Comparison of ENCODE assay signal across 8 cellular contexts in genomic region chr12:113244015-113244983, GRCh38. TPM values are rescaled to one million over a fixed set of nuclear protein-coding genes. Genes with fewer than 3 reads are reported as not detected.
DNase-seq lines count a peak whose midpoint lies in the region; ATAC-seq, FAIRE-seq and TF ChIP-seq lines count a peak whose summit lies in the region.

No MANE protein-coding gene starts in this region.

- no peak overlapping the region for H3K9ac ChIP-seq in adipocyte (ENCODE audit: low read length)

- 79% methylated on average over 22 of the region's 22 CpGs for WGBS in hepatocyte (ENCODE audit: low lambda C conversion rate, missing lambda C conversion rate)
- WGBS in small intestine, 3 donors: 56 to 72% (median 66%) methylated on average over 22 of the region's 22 CpGs

- H3K79me2 ChIP-seq in hepatocyte: peaks cover 4% of the 10 kb centered on the region

- H3K27me3 ChIP-seq in adipocyte (replicated peaks; ENCODE audit: control insufficient read depth, insufficient read depth, low read length): no peaks in the 10 kb centered on the region
- no peaks in the 10 kb centered on the region for H3K27me3 ChIP-seq in hepatocyte
- no peaks in the 10 kb centered on the region for H3K27me3 ChIP-seq in small intestine (ENCODE audit: control insufficient read depth in 2 of 2, insufficient read depth in 2 of 2, low read length in 2 of 2)
- H3K27me3 ChIP-seq in CD8-positive, alpha-beta memory T cell (ENCODE audit: insufficient read depth, low read length, poor library complexity, severe bottlenecking): no peaks in the 10 kb centered on the region

- H3K27ac Mint-ChIP-seq in CD8-positive, alpha-beta memory T cell: peak overlapping the region in 1 of 8 donors; percentile 38

- H3K4me3 Mint-ChIP-seq in CD8-positive, alpha-beta memory T cell: no peak overlapping the region

- H3K27me3 Mint-ChIP-seq in CD8-positive, alpha-beta memory T cell: no peaks in the 10 kb centered on the region

- ATAC-seq in HG03045 (IDR thresholded peaks at IDR 0.05; ENCODE audit: unreplicated experiment): no peak

- H3K4me1 Mint-ChIP-seq in CD8-positive, alpha-beta memory T cell: peaks cover 0 to 5% (median 0%) of the 10 kb centered on the region in 3 donors

- H3K9me3 ChIP-seq in adipocyte (ENCODE audit: control insufficient read depth, low read length): no peaks in the 10 kb centered on the region
- no peaks in the 10 kb centered on the region for H3K9me3 ChIP-seq in hepatocyte (ENCODE audit: low read depth)
- H3K9me3 ChIP-seq in small intestine (ENCODE audit: control insufficient read depth, low read depth): no peaks in the 10 kb centered on the region
- H3K9me3 ChIP-seq in CD8-positive, alpha-beta memory T cell (ENCODE audit: low read length): no peaks in the 10 kb centered on the region

- H3K4me2 ChIP-seq in hepatocyte: peak overlapping the region; percentile 56

- H3K9me2 ChIP-seq in hepatocyte (replicated peaks; ENCODE audit: insufficient read depth): no peaks in the 10 kb centered on the region

- DNase-seq in NCI-H1092 treated with DMSO at 0.1 percent for 48 hours (lab: John Stamatoyannopoulos, UW) (peak; percentile 82), adipocyte (ENCODE audit: low read depth) (peak; percentile 60), hepatocyte (ENCODE audit: low spot score) (no peak), small intestine (peak; percentile 66), SKM-1 (lab: John Stamatoyannopoulos, UW; ENCODE audit: unreplicated experiment) (no peak)
- no peak for DNase-seq in CD8-positive, alpha-beta memory T cell
- no peak for DNase-seq in NK-92 treated with Interleukin-12 subunit alpha and Interleukin-12 subunit beta, amount 100 ng/mL, for 24 hours (lab: John Stamatoyannopoulos, UW)

- peaks cover 51% of the 10 kb centered on the region for H3K4me1 ChIP-seq in adipocyte (ENCODE audit: control insufficient read depth, insufficient read depth, low read length)
- H3K4me1 ChIP-seq in hepatocyte (ENCODE audit: insufficient read depth): peaks cover 70% of the 10 kb centered on the region
- H3K4me1 ChIP-seq in small intestine (ENCODE audit: control insufficient read depth in 2 of 2, insufficient read depth in 1 of 2, low read depth in 1 of 2, low read length in 1 of 2): peaks cover 17 to 23% of the 10 kb centered on the region in 2 donors
- H3K4me1 ChIP-seq in CD8-positive, alpha-beta memory T cell (ENCODE audit: insufficient read depth, low read length): no peaks in the 10 kb centered on the region

- TF ChIP-seq CTCF in hepatocyte (IDR thresholded peaks at IDR 0.05; ENCODE audit: poor library complexity): no peak

- H3K4me3 ChIP-seq in adipocyte (ENCODE audit: low read length) (no peak overlapping the region), hepatocyte (no peak overlapping the region), small intestine (ENCODE audit: low read depth in 1 of 2, low read length in 2 of 2) (no peak overlapping the region)
- H3K4me3 ChIP-seq in CD8-positive, alpha-beta memory T cell (ENCODE audit: low read length): no peak overlapping the region

- H4K20me1 ChIP-seq in hepatocyte (ENCODE audit: insufficient read depth, poor library complexity, severe bottlenecking): no peaks in the 10 kb centered on the region

- H2AFZ ChIP-seq in hepatocyte: no peak overlapping the region

- no peak for FAIRE-seq in small intestine (lab: Jason Lieb, UNC)

- H3K36me3 Mint-ChIP-seq in CD8-positive, alpha-beta memory T cell: peaks cover 5 to 77% (median 18%) of the 10 kb centered on the region in 3 donors

- H3K9me3 Mint-ChIP-seq in CD8-positive, alpha-beta memory T cell: no peaks in the 10 kb centered on the region

- POLR2A ChIA-PET in CD8-positive, alpha-beta memory T cell (lab: Charles Lee): no interaction called here

- peak overlapping the region; percentile 98 for H3K27ac ChIP-seq in hepatocyte
- H3K27ac ChIP-seq in small intestine (ENCODE audit: low read depth in 1 of 2, low read length in 1 of 2): peak overlapping the region; percentile 53 to 78
- H3K27ac ChIP-seq in CD8-positive, alpha-beta memory T cell (ENCODE audit: low read depth, low read length): no peak overlapping the region

- H3K36me3 ChIP-seq in adipocyte (ENCODE audit: control insufficient read depth, insufficient read depth, low read length, severe bottlenecking) (peaks cover under 1% of the 10 kb centered on the region), hepatocyte (replicated peaks; ENCODE audit: insufficient read depth, low read depth) (no peaks in the 10 kb centered on the region), small intestine (ENCODE audit: control insufficient read depth in 2 of 2, insufficient read depth in 2 of 2, low read length in 2 of 2) (peaks cover 0 to 3% of the 10 kb centered on the region in 2 donors)
- peaks cover 9% of the 10 kb centered on the region for H3K36me3 ChIP-seq in CD8-positive, alpha-beta memory T cell (ENCODE audit: insufficient read depth, low read length)

- CTCF ChIA-PET in CD8-positive, alpha-beta memory T cell (lab: Charles Lee): no interaction called here

RNA-seq across cellular contexts. Expression of gene TPCN1, which starts 23.0 kb away (rescaled TPM):
- 16.9 and 20.1 TPM in 2 replicates for total RNA-seq in hepatocyte
- polyA plus RNA-seq in hepatocyte: 31.3 and 32.1 TPM in 2 replicates
- 10 to 100 TPM; 12.2 to 40.0 (median 28.7) TPM for polyA plus RNA-seq in small intestine
- total RNA-seq in CD8-positive, alpha-beta memory T cell: 10 to 100 TPM; 21.3 to 24.1 TPM
- polyA plus RNA-seq in CD8-positive, alpha-beta memory T cell: 10.1 TPM

RNA-seq across cellular contexts. Expression of gene RITA1, which starts 58.8 kb away (rescaled TPM):
- 16.1 and 19.1 TPM in 2 replicates for total RNA-seq in hepatocyte
- polyA plus RNA-seq in hepatocyte (15.7 and 26.9 TPM in 2 replicates), small intestine (10 to 100 TPM; 18.8 to 31.5 (median 20.5) TPM)
- 10 to 100 TPM; 21.1 to 22.5 TPM for total RNA-seq in CD8-positive, alpha-beta memory T cell
- 27.4 TPM for polyA plus RNA-seq in CD8-positive, alpha-beta memory T cell

RNA-seq across cellular contexts. Expression of gene DDX54, which starts 59.0 kb away (rescaled TPM):
- 32.3 and 52.6 TPM in 2 replicates for total RNA-seq in hepatocyte
- polyA plus RNA-seq in hepatocyte: 36.0 and 37.8 TPM in 2 replicates
- polyA plus RNA-seq in small intestine: 10 to 100 TPM; 34.9 to 75.6 (median 49.4) TPM
- 100 to 1,000 TPM; 131 to 133 TPM for total RNA-seq in CD8-positive, alpha-beta memory T cell
- 47.7 TPM for polyA plus RNA-seq in CD8-positive, alpha-beta memory T cell

Comparison
In these comparisons a context has a peak if more than half of its experiments do, and no peak if none do; other contexts are left out.
1. DNase-seq: peak in NCI-H1092 treated with DMSO at 0.1 percent for 48 hours (single experiment), adipocyte (single experiment) and small intestine (single experiment); none in hepatocyte (single experiment), SKM-1 (single experiment), CD8-positive, alpha-beta memory T cell (0 of 5) and NK-92 treated with Interleukin-12 subunit alpha and Interleukin-12 subunit beta, amount 100 ng/mL, for 24 hours (single experiment).